12 cellular contexts compared by ENCODE assay signal in genomic region chr18:44548291-44549221, GRCh38.
DNase-seq lines count a peak whose midpoint lies in the region; ATAC-seq and TF ChIP-seq lines count a peak whose summit lies in the region.
"Had no signal": no experiment of that assay in that cellular context is flagged by ENCODE, and none has a peak within 500 bp of the region (broad histone marks: within the 10 kb centered on the region; RNA-seq: fewer than 3 reads in every experiment).

No MANE protein-coding gene starts in this region.

- peaks cover 20 to 39% of the 10 kb centered on the region in 2 donors for H3K4me1 Mint-ChIP-seq in stimulated activated naive B cell treated with anti-CD40 and anti-IgM and Interleukin-4, amounts not matched to agents 10 μg/mL and 1 μg/mL and 100 μg/mL, for 72 hours
- H3K4me1 Mint-ChIP-seq: activated naive CD4-positive, alpha-beta T cell treated with anti-CD3 and anti-CD28 coated beads, Interleukin-2, amount 10 ng/mL, durations not matched to agents 7 days and 5 days had no signal

- peak overlapping the region in 1 of 2 donors; percentile 5 for H3K4me3 Mint-ChIP-seq in stimulated activated naive B cell treated with anti-CD40 and anti-IgM and Interleukin-4, amounts not matched to agents 10 μg/mL and 1 μg/mL and 100 μg/mL, for 72 hours
- H3K4me3 Mint-ChIP-seq: activated naive CD4-positive, alpha-beta T cell treated with anti-CD3 and anti-CD28 coated beads, Interleukin-2, amount 10 ng/mL, durations not matched to agents 7 days and 5 days had no signal

- H3K4me3 ChIP-seq in SJCRH30: peak overlapping the region; percentile 28
- H3K4me3 ChIP-seq in gastroesophageal sphincter: no peak overlapping the region
- H3K4me3 ChIP-seq: thyroid gland had no signal

- 53 to 58% methylated on average over 6 to 7 of the region's 7 CpGs for WGBS in gastroesophageal sphincter (ENCODE audit: low coverage in 1 of 2), 2 donors

- H3K27me3 ChIP-seq in SJCRH30 (no peaks in the 10 kb centered on the region), gastroesophageal sphincter (no peaks in the 10 kb centered on the region)
- H3K27me3 ChIP-seq: thyroid gland had no signal

- H3K4me1 ChIP-seq in SJCRH30 (peaks cover 13% of the 10 kb centered on the region), gastroesophageal sphincter (no peaks in the 10 kb centered on the region)

- H3K36me3 ChIP-seq in SJCRH30: no peaks in the 10 kb centered on the region
- no peaks in the 10 kb centered on the region for H3K36me3 ChIP-seq in gastroesophageal sphincter
- H3K36me3 ChIP-seq: thyroid gland had no signal

- peaks cover 2 to 11% of the 10 kb centered on the region in 2 donors for H3K36me3 Mint-ChIP-seq in stimulated activated naive B cell treated with anti-CD40 and anti-IgM and Interleukin-4, amounts not matched to agents 10 μg/mL and 1 μg/mL and 100 μg/mL, for 72 hours
- H3K36me3 Mint-ChIP-seq: activated naive CD4-positive, alpha-beta T cell treated with anti-CD3 and anti-CD28 coated beads, Interleukin-2, amount 10 ng/mL, durations not matched to agents 7 days and 5 days had no signal

- no peak for TF ChIP-seq CTCF in gastroesophageal sphincter (IDR thresholded peaks at IDR 0.05)

- peak; percentile 41 for ATAC-seq in gastroesophageal sphincter
- peak; percentile 59 to 61 for ATAC-seq in stimulated activated naive B cell treated with anti-CD40 and anti-IgM and Interleukin-4, amounts not matched to agents 10 μg/mL and 1 μg/mL and 100 μg/mL, for 72 hours (replicated peaks)
- no peak for ATAC-seq in HG02852 (IDR thresholded peaks at IDR 0.05; ENCODE audit: unreplicated experiment)
- no peak for ATAC-seq in GM18511 (IDR thresholded peaks at IDR 0.05; ENCODE audit: unreplicated experiment)

- H3K27ac ChIP-seq in SJCRH30 (peak overlapping the region; percentile 71), gastroesophageal sphincter (no peak overlapping the region)
- H3K27ac ChIP-seq: thyroid gland had no signal

- peaks cover 6 to 9% of the 10 kb centered on the region in 2 donors for H3K9me3 Mint-ChIP-seq in stimulated activated naive B cell treated with anti-CD40 and anti-IgM and Interleukin-4, amounts not matched to agents 10 μg/mL and 1 μg/mL and 100 μg/mL, for 72 hours
- H3K9me3 Mint-ChIP-seq: activated naive CD4-positive, alpha-beta T cell treated with anti-CD3 and anti-CD28 coated beads, Interleukin-2, amount 10 ng/mL, durations not matched to agents 7 days and 5 days had no signal

- no peak for TF ChIP-seq POLR2A in gastroesophageal sphincter (IDR thresholded peaks at IDR 0.05)

- H3K27ac Mint-ChIP-seq in stimulated activated naive B cell treated with anti-CD40 and anti-IgM and Interleukin-4, amounts not matched to agents 10 μg/mL and 1 μg/mL and 100 μg/mL, for 72 hours: peak overlapping the region; percentile 68
- H3K27ac Mint-ChIP-seq: activated naive CD4-positive, alpha-beta T cell treated with anti-CD3 and anti-CD28 coated beads, Interleukin-2, amount 10 ng/mL, durations not matched to agents 7 days and 5 days had no signal

- H3K27me3 Mint-ChIP-seq in stimulated activated naive B cell treated with anti-CD40 and anti-IgM and Interleukin-4, amounts not matched to agents 10 μg/mL and 1 μg/mL and 100 μg/mL, for 72 hours: no peaks in the 10 kb centered on the region
- H3K27me3 Mint-ChIP-seq: activated naive CD4-positive, alpha-beta T cell treated with anti-CD3 and anti-CD28 coated beads, Interleukin-2, amount 10 ng/mL, durations not matched to agents 7 days and 5 days had no signal

- DNase-seq in NCI-H82 (lab: John Stamatoyannopoulos, UW) (peak; percentile 35), NCI-H82 treated with DMSO at 0.1 percent for 48 hours (lab: John Stamatoyannopoulos, UW; ENCODE audit: unreplicated experiment) (no peak), SJCRH30 (peak; percentile 69 to 80), AML-193 (lab: John Stamatoyannopoulos, UW) (no peak)
- no peak for DNase-seq in stimulated activated naive B cell treated with anti-CD40 and anti-IgM and Interleukin-4, amounts not matched to agents 10 μg/mL and 1 μg/mL and 100 μg/mL, for 72 hours
- DNase-seq: activated naive CD4-positive, alpha-beta T cell treated with anti-CD3 and anti-CD28 coated beads, Interleukin-2, amount 10 ng/mL, durations not matched to agents 7 days and 5 days; NCI-H1048; T-helper 2 cell; thyroid gland had no signal

- TF ChIP-seq EP300 in gastroesophageal sphincter (IDR thresholded peaks at IDR 0.05): no peak

- H3K9me3 ChIP-seq in SJCRH30 (replicated peaks): no peaks in the 10 kb centered on the region
- H3K9me3 ChIP-seq in gastroesophageal sphincter: no peaks in the 10 kb centered on the region
- H3K9me3 ChIP-seq: thyroid gland had no signal

Comparison
In these comparisons a context has a peak if more than half of its experiments do, and no peak if none do; other contexts are left out.
1. DNase-seq: peak in NCI-H82 (single experiment) and SJCRH30 (2 of 2); none in NCI-H82 treated with DMSO at 0.1 percent for 48 hours (single experiment), stimulated activated naive B cell treated with anti-CD40 and anti-IgM and Interleukin-4, amounts not matched to agents 10 μg/mL and 1 μg/mL and 100 μg/mL, for 72 hours (single experiment) and AML-193 (0 of 2).
2. ATAC-seq: peak in gastroesophageal sphincter (single experiment) and stimulated activated naive B cell treated with anti-CD40 and anti-IgM and Interleukin-4, amounts not matched to agents 10 μg/mL and 1 μg/mL and 100 μg/mL, for 72 hours (2 of 2); none in HG02852 (single experiment) and GM18511 (single experiment).